Comparison of ENCODE assay signal across 13 cellular contexts in genomic region chr1:81406292-81406691, GRCh38.
"Had no signal": no experiment of that assay in that cellular context is flagged by ENCODE, and none has a peak within 500 bp of the region (broad histone marks: within the 10 kb centered on the region; RNA-seq: fewer than 3 reads in every experiment).

No MANE protein-coding gene starts in this region.

- H3K27ac Mint-ChIP-seq: nephron progenitor cell; stimulated activated naive CD8-positive, alpha-beta T cell treated with anti-CD3 and anti-CD28 coated beads, Interleukin-15, amount 100 ng/mL, for 72 hours had no signal

- H3K9me3 Mint-ChIP-seq: nephron progenitor cell had no signal

- H3K27ac ChIP-seq: ovary, vagina had no signal

- H3K4me3 ChIP-seq: ovary, vagina had no signal

- H3K4me1 Mint-ChIP-seq: stimulated activated naive CD8-positive, alpha-beta T cell treated with anti-CD3 and anti-CD28 coated beads, Interleukin-15, amount 100 ng/mL, for 72 hours had no signal

- DNase-seq: activated CD4-positive, alpha-beta T cell treated with anti-CD3 and anti-CD28 coated beads for 48 hours; activated naive CD4-positive, alpha-beta T cell treated with anti-CD3 and anti-CD28 coated beads, Interleukin-2, amount 50 U/mL, for 16 hours; amniotic stem cell; dermis blood vessel endothelial cell; islet precursor cell; mesenchymal stem cell; nephron progenitor cell; ovary; stimulated activated CD4-positive, alpha-beta T cell treated with anti-CD3 and anti-CD28 coated beads, Interleukin-4, amount 100 ng/mL, for 24 hours; stimulated activated naive CD8-positive, alpha-beta T cell treated with anti-CD3 and anti-CD28 coated beads, Interleukin-15, amount 100 ng/mL, for 72 hours; T-helper 1 cell had no signal

- H3K36me3 ChIP-seq: ovary, vagina had no signal

- H3K9me3 ChIP-seq: ovary, vagina had no signal

- H3K4me3 Mint-ChIP-seq: nephron progenitor cell; stimulated activated naive CD8-positive, alpha-beta T cell treated with anti-CD3 and anti-CD28 coated beads, Interleukin-15, amount 100 ng/mL, for 72 hours had no signal

- H3K27me3 Mint-ChIP-seq: stimulated activated naive CD8-positive, alpha-beta T cell treated with anti-CD3 and anti-CD28 coated beads, Interleukin-15, amount 100 ng/mL, for 72 hours had no signal

- H3K4me1 ChIP-seq: vagina had no signal

- ATAC-seq: left lobe of liver; stimulated activated naive CD8-positive, alpha-beta T cell treated with anti-CD3 and anti-CD28 coated beads, Interleukin-15, amount 100 ng/mL, for 72 hours had no signal

- H3K27me3 ChIP-seq: ovary, vagina had no signal
